1 cellular context compared by ENCODE assay signal in the genomic region with DNA sequence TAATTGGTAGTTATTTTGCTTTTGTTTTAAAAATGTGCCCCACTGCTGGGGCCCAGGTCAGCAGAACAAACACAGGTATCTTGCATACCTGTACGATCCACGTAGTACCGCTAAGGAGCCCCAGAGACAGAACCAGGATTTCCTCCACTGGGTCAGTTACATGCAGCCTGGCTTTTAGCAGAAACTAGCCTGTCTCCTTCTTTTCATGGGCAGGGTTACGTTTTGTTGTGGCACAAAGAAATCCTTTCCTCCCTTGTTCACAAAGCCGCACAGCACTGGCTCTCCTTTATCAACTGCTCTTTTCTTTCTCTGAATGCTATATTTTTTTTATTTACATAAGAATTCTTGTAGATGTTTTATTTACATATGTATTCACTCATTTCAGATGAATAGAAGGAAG.
TF ChIP-seq lines count a peak whose summit lies in the region.

No MANE protein-coding gene starts in this region.

TF ChIP-seq in WTC11, 78 proteins besides CTCF, POLR2A, EP300 and RAD21 (continued from another document):
- TF ChIP-seq, protein P1, sequence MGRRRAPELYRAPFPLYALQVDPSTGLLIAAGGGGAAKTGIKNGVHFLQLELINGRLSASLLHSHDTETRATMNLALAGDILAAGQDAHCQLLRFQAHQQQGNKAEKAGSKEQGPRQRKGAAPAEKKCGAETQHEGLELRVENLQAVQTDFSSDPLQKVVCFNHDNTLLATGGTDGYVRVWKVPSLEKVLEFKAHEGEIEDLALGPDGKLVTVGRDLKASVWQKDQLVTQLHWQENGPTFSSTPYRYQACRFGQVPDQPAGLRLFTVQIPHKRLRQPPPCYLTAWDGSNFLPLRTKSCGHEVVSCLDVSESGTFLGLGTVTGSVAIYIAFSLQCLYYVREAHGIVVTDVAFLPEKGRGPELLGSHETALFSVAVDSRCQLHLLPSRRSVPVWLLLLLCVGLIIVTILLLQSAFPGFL (CRISPR knock-in tag; IDR thresholded peaks at IDR 0.05; ENCODE audit: borderline replicate concordance) = no peak
- TF ChIP-seq, protein P2, sequence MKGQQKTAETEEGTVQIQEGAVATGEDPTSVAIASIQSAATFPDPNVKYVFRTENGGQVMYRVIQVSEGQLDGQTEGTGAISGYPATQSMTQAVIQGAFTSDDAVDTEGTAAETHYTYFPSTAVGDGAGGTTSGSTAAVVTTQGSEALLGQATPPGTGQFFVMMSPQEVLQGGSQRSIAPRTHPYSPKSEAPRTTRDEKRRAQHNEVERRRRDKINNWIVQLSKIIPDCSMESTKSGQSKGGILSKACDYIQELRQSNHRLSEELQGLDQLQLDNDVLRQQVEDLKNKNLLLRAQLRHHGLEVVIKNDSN (CRISPR knock-in tag; IDR thresholded peaks at IDR 0.05) = no peak
